In genomic region chr2:62814132-62814531, GRCh38 we compare ENCODE assay signal across 14 cellular contexts.
A peak's percentile ranks its signal among the peaks of the same experiment; 100 is the strongest.
DNase-seq lines count a peak whose midpoint lies in the region; ATAC-seq lines count a peak whose summit lies in the region.
"Had no signal": no experiment of that assay in that cellular context is flagged by ENCODE, and none has a peak within 500 bp of the region (broad histone marks: within the 10 kb centered on the region; RNA-seq: fewer than 3 reads in every experiment).

No MANE protein-coding gene starts in this region.

- H3K4me3 Mint-ChIP-seq in activated naive CD4-positive, alpha-beta T cell treated with anti-CD3 and anti-CD28 coated beads for 36 hours, result no peak overlapping the region
- H3K4me3 Mint-ChIP-seq in activated naive CD4-positive, alpha-beta T cell treated with anti-CD3 and anti-CD28 coated beads, Interleukin-2, amount 10 ng/mL, durations not matched to agents 7 days and 5 days, result no peak overlapping the region
- H3K4me3 Mint-ChIP-seq: IgD-negative memory B cell, naive B cell had no signal

- no peaks in the 10 kb centered on the region for H3K36me3 Mint-ChIP-seq in activated naive CD4-positive, alpha-beta T cell treated with anti-CD3 and anti-CD28 coated beads for 36 hours (ENCODE audit: low read depth)
- no peaks in the 10 kb centered on the region for H3K36me3 Mint-ChIP-seq in activated naive CD4-positive, alpha-beta T cell treated with anti-CD3 and anti-CD28 coated beads, Interleukin-2, amount 50 U/mL, for 72 hours
- H3K36me3 Mint-ChIP-seq in activated naive CD4-positive, alpha-beta T cell treated with anti-CD3 and anti-CD28 coated beads, Interleukin-2, amount 10 ng/mL, durations not matched to agents 7 days and 5 days, result no peaks in the 10 kb centered on the region

- H3K9me3 Mint-ChIP-seq in activated naive CD4-positive, alpha-beta T cell treated with anti-CD3 and anti-CD28 coated beads for 36 hours, result no peaks in the 10 kb centered on the region
- H3K9me3 Mint-ChIP-seq in activated naive CD4-positive, alpha-beta T cell treated with anti-CD3 and anti-CD28 coated beads, Interleukin-2, amount 50 U/mL, for 72 hours, result no peaks in the 10 kb centered on the region
- H3K9me3 Mint-ChIP-seq in activated naive CD4-positive, alpha-beta T cell treated with anti-CD3 and anti-CD28 coated beads, Interleukin-2, amount 10 ng/mL, durations not matched to agents 7 days and 5 days, result no peaks in the 10 kb centered on the region
- H3K9me3 Mint-ChIP-seq: IgD-negative memory B cell had no signal

- no peak overlapping the region for H3K27ac Mint-ChIP-seq in activated naive CD4-positive, alpha-beta T cell treated with anti-CD3 and anti-CD28 coated beads for 36 hours
- no peak overlapping the region for H3K27ac Mint-ChIP-seq in activated naive CD4-positive, alpha-beta T cell treated with anti-CD3 and anti-CD28 coated beads, Interleukin-2, amount 50 U/mL, for 72 hours
- H3K27ac Mint-ChIP-seq in activated naive CD4-positive, alpha-beta T cell treated with anti-CD3 and anti-CD28 coated beads, Interleukin-2, amount 10 ng/mL, durations not matched to agents 7 days and 5 days, result no peak overlapping the region
- H3K27ac Mint-ChIP-seq: IgD-negative memory B cell had no signal

- peaks cover 5% of the 10 kb centered on the region for H3K4me1 Mint-ChIP-seq in activated naive CD4-positive, alpha-beta T cell treated with anti-CD3 and anti-CD28 coated beads for 36 hours (ENCODE audit: low read depth)
- no peaks in the 10 kb centered on the region for H3K4me1 Mint-ChIP-seq in activated naive CD4-positive, alpha-beta T cell treated with anti-CD3 and anti-CD28 coated beads, Interleukin-2, amount 10 ng/mL, durations not matched to agents 7 days and 5 days

- intact Hi-C loops in activated naive CD4-positive, alpha-beta T cell treated with anti-CD3 and anti-CD28 coated beads for 36 hours (cut with micrococcal nuclease), result no loop called here

- no peak for ATAC-seq in activated naive CD4-positive, alpha-beta T cell treated with anti-CD3 and anti-CD28 coated beads, Interleukin-2, amount 50 U/mL, for 72 hours
- ATAC-seq in HG02610 (IDR thresholded peaks at IDR 0.05; ENCODE audit: unreplicated experiment), result no peak
- ATAC-seq: body of pancreas had no signal

- H3K27me3 Mint-ChIP-seq in activated naive CD4-positive, alpha-beta T cell treated with anti-CD3 and anti-CD28 coated beads for 36 hours (ENCODE audit: low read depth), result no peaks in the 10 kb centered on the region
- H3K27me3 Mint-ChIP-seq in activated naive CD4-positive, alpha-beta T cell treated with anti-CD3 and anti-CD28 coated beads, Interleukin-2, amount 10 ng/mL, durations not matched to agents 7 days and 5 days, result no peaks in the 10 kb centered on the region
- H3K27me3 Mint-ChIP-seq: IgD-negative memory B cell, naive B cell had no signal

- DNase-seq in activated naive CD4-positive, alpha-beta T cell treated with anti-CD3 and anti-CD28 coated beads for 36 hours, result peak; percentile 20
- DNase-seq in activated naive CD4-positive, alpha-beta T cell treated with anti-CD3 and anti-CD28 coated beads, Interleukin-2, amount 50 U/mL, for 72 hours (ENCODE audit: low spot score in 2 of 2), result no peak
- DNase-seq in RPMI7951 (ENCODE audit: low read depth) (peak; percentile 82), fibroblast of gingiva (ENCODE audit: low read depth) (peak; percentile 64), stromal cell of bone marrow (ENCODE audit: low read depth) (peak; percentile 37)
- DNase-seq in activated naive CD4-positive, alpha-beta T cell treated with anti-CD3 and anti-CD28 coated beads, Interleukin-2, amount 10 ng/mL, durations not matched to agents 7 days and 5 days, result no peak
- no peak for DNase-seq in activated naive CD4-positive, alpha-beta T cell treated with Interleukin-2 at 50 U/mL for 16 hours
- DNase-seq: GDM1, naive B cell, NCI-H2227 treated with DMSO at 0.1 percent for 48 hours, thyroid gland had no signal

- CTCF ChIA-PET in activated naive CD4-positive, alpha-beta T cell treated with anti-CD3 and anti-CD28 coated beads for 36 hours (lab: Charles Lee), result interaction anchor here (1.0 to 1.4 kb wide), 2 partner anchors 12 to 26 kb away, joined by 3 to 4 read pairs; no protein-coding TSS in a partner anchor
- CTCF ChIA-PET in activated naive CD4-positive, alpha-beta T cell treated with anti-CD3 and anti-CD28 coated beads, Interleukin-2, amount 10 ng/mL, durations not matched to agents 7 days and 5 days (lab: Charles Lee), result no interaction called here

Comparison
In these comparisons a context has a peak if more than half of its experiments do, and no peak if none do; other contexts are left out.
1. DNase-seq: peak in activated naive CD4-positive, alpha-beta T cell treated with anti-CD3 and anti-CD28 coated beads for 36 hours (single experiment), RPMI7951 (single experiment), fibroblast of gingiva (single experiment) and stromal cell of bone marrow (single experiment); none in activated naive CD4-positive, alpha-beta T cell treated with anti-CD3 and anti-CD28 coated beads, Interleukin-2, amount 50 U/mL, for 72 hours (0 of 2), activated naive CD4-positive, alpha-beta T cell treated with anti-CD3 and anti-CD28 coated beads, Interleukin-2, amount 10 ng/mL, durations not matched to agents 7 days and 5 days (single experiment) and activated naive CD4-positive, alpha-beta T cell treated with Interleukin-2 at 50 U/mL for 16 hours (single experiment).